Comparison of ENCODE assay signal across 35 cellular contexts in the genomic region with DNA sequence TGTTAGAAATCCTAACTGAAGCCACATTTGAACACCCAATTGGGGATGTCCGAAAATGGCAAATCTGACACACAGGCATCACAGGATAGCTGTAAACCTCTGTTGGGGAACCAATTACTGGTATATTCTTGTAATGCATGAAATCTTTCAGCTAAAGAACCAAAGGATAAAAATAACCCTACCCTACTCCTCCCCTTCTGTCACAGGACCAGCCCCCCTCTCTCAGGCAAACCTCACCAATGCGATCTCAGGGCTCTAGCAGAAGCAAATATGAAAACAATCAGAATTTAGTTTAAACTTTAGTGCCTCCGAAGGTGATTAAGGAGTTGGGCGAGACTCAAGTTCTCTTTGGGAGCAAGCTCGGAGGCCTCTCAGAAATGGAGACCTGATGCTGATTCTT.
DNase-seq lines count a peak whose midpoint lies in the region; ATAC-seq and TF ChIP-seq lines count a peak whose summit lies in the region.
"Had no signal": no experiment of that assay in that cellular context is flagged by ENCODE, and none has a peak within 500 bp of the region (broad histone marks: within the 10 kb centered on the region; RNA-seq: fewer than 3 reads in every experiment).

No MANE protein-coding gene starts in this region.

- H3K4me2 ChIP-seq in neural progenitor cell: no peak overlapping the region
- H3K4me2 ChIP-seq: A549; BLaER1; BLaER1 treated with 17β-estradiol and CSF1 and Interleukin-3, amounts not matched to agents 10 nM and 100 nM had no signal

- H3K4me1 Mint-ChIP-seq in neural progenitor cell: no peaks in the 10 kb centered on the region
- H3K4me1 Mint-ChIP-seq: B cell; CD14-positive monocyte; CD4-positive, alpha-beta memory T cell; CD4-positive, CD25-positive, alpha-beta regulatory T cell; CD8-positive, alpha-beta memory T cell had no signal

- intact Hi-C loops in Right ventricle myocardium superior (cut with DNase I): no loop called here
- intact Hi-C loops in right cardiac atrium (cut with DNase I): no loop called here
- intact Hi-C loops in left ventricle myocardium superior (cut with micrococcal nuclease): no loop called here
- intact Hi-C loops in Right ventricle myocardium inferior (cut with DNase I): no loop called here
- intact Hi-C loops in left cardiac atrium (cut with DNase I): no loop called here

- TF ChIP-seq CTCF in right atrium auricular region (IDR thresholded peaks at IDR 0.05): no peak
- no peak for TF ChIP-seq CTCF in neural progenitor cell (IDR thresholded peaks at IDR 0.05)

- H3K36me3 Mint-ChIP-seq in neural progenitor cell: no peaks in the 10 kb centered on the region
- H3K36me3 Mint-ChIP-seq: CD14-positive monocyte; CD4-positive, alpha-beta memory T cell; CD4-positive, CD25-positive, alpha-beta regulatory T cell; CD8-positive, alpha-beta memory T cell; CD8-positive, alpha-beta T cell had no signal

- H3K4me3 ChIP-seq in right cardiac atrium (ENCODE audit: low read length) (no peak overlapping the region), right atrium auricular region (no peak overlapping the region), neural progenitor cell (no peak overlapping the region)
- H3K4me3 ChIP-seq: A549; BLaER1; BLaER1 treated with 17β-estradiol and CSF1 and Interleukin-3, amounts not matched to agents 10 nM and 100 nM had no signal

- ATAC-seq in Right ventricle myocardium superior (ENCODE audit: poor library complexity) (peak; percentile 51), right cardiac atrium (no peak), left ventricle myocardium superior (peak; percentile 55), Right ventricle myocardium inferior (no peak), left cardiac atrium (no peak)
- ATAC-seq: A549; CD8-positive, alpha-beta T cell had no signal

- no peaks in the 10 kb centered on the region for H3K79me2 ChIP-seq in neural progenitor cell (ENCODE audit: low read depth)

- no peak overlapping the region for H3K27ac Mint-ChIP-seq in neural progenitor cell
- H3K27ac Mint-ChIP-seq: B cell; CD14-positive monocyte; CD4-positive, alpha-beta memory T cell; CD4-positive, alpha-beta T cell; CD4-positive, CD25-positive, alpha-beta regulatory T cell; CD8-positive, alpha-beta memory T cell; CD8-positive, alpha-beta T cell had no signal

- H4K20me1 ChIP-seq in neural progenitor cell (ENCODE audit: low read depth): no peaks in the 10 kb centered on the region
- H4K20me1 ChIP-seq: BLaER1; BLaER1 treated with 17β-estradiol and CSF1 and Interleukin-3, amounts not matched to agents 10 nM and 100 nM had no signal

- no peaks in the 10 kb centered on the region for H3F3A ChIP-seq in neural progenitor cell (ENCODE audit: low read depth)

- no peak overlapping the region for H3K4me3 Mint-ChIP-seq in neural progenitor cell
- H3K4me3 Mint-ChIP-seq: B cell; CD14-positive monocyte; CD4-positive, alpha-beta memory T cell; CD4-positive, alpha-beta T cell; CD4-positive, CD25-positive, alpha-beta regulatory T cell; CD8-positive, alpha-beta memory T cell; CD8-positive, alpha-beta T cell had no signal

- H3K27ac ChIP-seq in right cardiac atrium (ENCODE audit: low read length) (no peak overlapping the region), right atrium auricular region (peak overlapping the region; percentile 17 to 28), neural progenitor cell (no peak overlapping the region)
- H3K27ac ChIP-seq: 22Rv1; A549; BLaER1; BLaER1 treated with 17β-estradiol and CSF1 and Interleukin-3, amounts not matched to agents 10 nM and 100 nM; C4-2B had no signal

- H3K9me3 Mint-ChIP-seq in neural progenitor cell: no peaks in the 10 kb centered on the region

- H3K9ac ChIP-seq in neural progenitor cell: no peak overlapping the region
- H3K9ac ChIP-seq: BLaER1; BLaER1 treated with 17β-estradiol and CSF1 and Interleukin-3, amounts not matched to agents 10 nM and 100 nM had no signal

- no peaks in the 10 kb centered on the region for H3K36me3 ChIP-seq in right atrium auricular region
- no peaks in the 10 kb centered on the region for H3K36me3 ChIP-seq in neural progenitor cell
- H3K36me3 ChIP-seq: BE2C; BLaER1; BLaER1 treated with 17β-estradiol and CSF1 and Interleukin-3, amounts not matched to agents 10 nM and 100 nM had no signal

- H3K9me3 ChIP-seq in right cardiac atrium (ENCODE audit: control insufficient read depth, low read length) (no peaks in the 10 kb centered on the region), right atrium auricular region (no peaks in the 10 kb centered on the region), neural progenitor cell (ENCODE audit: low read depth) (no peaks in the 10 kb centered on the region)
- H3K9me3 ChIP-seq: A549, BE2C, BLaER1, Caco-2 had no signal

- H2AFZ ChIP-seq in neural progenitor cell (replicated peaks): peak overlapping the region; percentile 3

- H3K27me3 Mint-ChIP-seq in neural progenitor cell (ENCODE audit: insufficient read depth, low read depth): peaks cover 2% of the 10 kb centered on the region
- H3K27me3 Mint-ChIP-seq: B cell; CD4-positive, CD25-positive, alpha-beta regulatory T cell had no signal

- 80% methylated on average over 5 of the region's 5 CpGs for WGBS in right cardiac atrium

- no peak for DNase-seq in Right ventricle myocardium superior
- DNase-seq in right cardiac atrium: no peak
- DNase-seq in left ventricle myocardium superior: no peak
- no peak for DNase-seq in Right ventricle myocardium inferior (ENCODE audit: missing footprints)
- no peak for DNase-seq in right atrium auricular region (ENCODE audit: low spot score)
- DNase-seq in left cardiac atrium: no peak
- DNase-seq in neural progenitor cell (ENCODE audit: low spot score): no peak
- no peak for DNase-seq in germinal center (ENCODE audit: low spot score)
- DNase-seq: 8988T; ACHN; AML-193; BE2C; C1 segment of cervical spinal cord; Caco-2; Calu3; CD4-positive, alpha-beta memory T cell; CD4-positive, alpha-beta T cell; CD4-positive, CD25-positive, alpha-beta regulatory T cell; CD8-positive, alpha-beta memory T cell; CD8-positive, alpha-beta T cell; COR-L47; DMS 273 treated with DMSO at 0.1 percent for 48 hours; DMS153; DMS53; DMS79; DMS79 treated with DMSO at 0.1 percent for 48 hours; DND-41; EL had no signal

- H3K27me3 ChIP-seq in right cardiac atrium (ENCODE audit: control insufficient read depth, insufficient read depth) (no peaks in the 10 kb centered on the region), right atrium auricular region (no peaks in the 10 kb centered on the region), neural progenitor cell (no peaks in the 10 kb centered on the region)
- H3K27me3 ChIP-seq: BE2C; BLaER1; BLaER1 treated with 17β-estradiol and CSF1 and Interleukin-3, amounts not matched to agents 10 nM and 100 nM had no signal

- peaks cover 2% of the 10 kb centered on the region for H3K4me1 ChIP-seq in right cardiac atrium (ENCODE audit: control insufficient read depth, insufficient read depth, low read length)
- peaks cover 0 to 10% of the 10 kb centered on the region in 2 donors for H3K4me1 ChIP-seq in right atrium auricular region
- H3K4me1 ChIP-seq in neural progenitor cell: peaks cover 17% of the 10 kb centered on the region
- H3K4me1 ChIP-seq: A549; BE2C; BLaER1; BLaER1 treated with 17β-estradiol and CSF1 and Interleukin-3, amounts not matched to agents 10 nM and 100 nM; Caco-2 had no signal

Comparison
In these comparisons a context has a peak if more than half of its experiments do, and no peak if none do; other contexts are left out.
1. ATAC-seq: peak in Right ventricle myocardium superior (single experiment) and left ventricle myocardium superior (single experiment); none in right cardiac atrium (0 of 2), Right ventricle myocardium inferior (single experiment) and left cardiac atrium (0 of 2).
2. H3K27ac ChIP-seq: peak in right atrium auricular region (2 of 2); none in right cardiac atrium (single experiment) and neural progenitor cell (single experiment).